Comparison of ENCODE assay signal across 35 cellular contexts in genomic region chr11:71404209-71404608, GRCh38. TPM values are rescaled to one million over a fixed set of nuclear protein-coding genes. Genes with fewer than 3 reads are reported as not detected.
DNase-seq lines count a peak whose midpoint lies in the region; ATAC-seq and TF ChIP-seq lines count a peak whose summit lies in the region.
"Had no signal": no experiment of that assay in that cellular context is flagged by ENCODE, and none has a peak within 500 bp of the region (broad histone marks: within the 10 kb centered on the region; RNA-seq: fewer than 3 reads in every experiment).

No MANE protein-coding gene starts in this region.

- H3K14ac ChIP-seq in neuronal stem cell (ENCODE audit: low read length) = no peak overlapping the region

- H3K4me1 ChIP-seq in HEK293 (ENCODE audit: control insufficient read depth, insufficient read depth, low read length) = no peaks in the 10 kb centered on the region
- peaks cover 0 to 2% of the 10 kb centered on the region in 2 donors for H3K4me1 ChIP-seq in neuronal stem cell (ENCODE audit: control insufficient read depth in 2 of 2, insufficient read depth in 1 of 2, low read depth in 1 of 2, low read length in 2 of 2)
- no peaks in the 10 kb centered on the region for H3K4me1 ChIP-seq in tibial nerve
- H3K4me1 ChIP-seq in left ventricle myocardium inferior = no peaks in the 10 kb centered on the region
- H3K4me1 ChIP-seq: A549, BE2C, Caco-2 had no signal

- DNase-seq in Jurkat, Clone E6-1 (ENCODE audit: low read depth, low spot score) = peak; percentile 55
- no peak for DNase-seq in endothelial cell (ENCODE audit: low spot score)
- no peak for DNase-seq in neuronal stem cell (ENCODE audit: low spot score)
- no peak for DNase-seq in tibial nerve (ENCODE audit: low spot score in 2 of 2)
- DNase-seq in left ventricle myocardium inferior = no peak
- DNase-seq in activated CD4-positive, alpha-beta memory T cell treated with anti-CD3 and anti-CD28 coated beads for 36 hours = no peak
- DNase-seq: 8988T; ACHN; AML-193; BE2C; C1 segment of cervical spinal cord; Caco-2; Calu3; CD4-positive, alpha-beta memory T cell; CD4-positive, alpha-beta T cell; CD4-positive, CD25-positive, alpha-beta regulatory T cell; CD8-positive, alpha-beta memory T cell; CD8-positive, alpha-beta T cell; COR-L47; DMS 273 treated with DMSO at 0.1 percent for 48 hours; DMS153; DMS53; DMS79; DMS79 treated with DMSO at 0.1 percent for 48 hours; DND-41; EL had no signal

- WGBS in neuronal stem cell (ENCODE audit: extremely low coverage in 2 of 2, insufficient read length in 2 of 2, insufficient replicate concordance in 1 of 2), 2 donors = no CpG with 5 or more reads among the region's 8 CpGs
- WGBS in tibial nerve, 2 donors = 74 to 78% methylated on average over 8 of the region's 8 CpGs

- no peak for TF ChIP-seq POLR2A in tibial nerve (IDR thresholded peaks at IDR 0.05)

- no peak for ATAC-seq in HG03571 (IDR thresholded peaks at IDR 0.05; ENCODE audit: unreplicated experiment)
- ATAC-seq: A549; CD8-positive, alpha-beta T cell had no signal

- H3K9me3 ChIP-seq in HEK293 (ENCODE audit: control insufficient read depth, insufficient read depth, low read depth, low read length) = no peaks in the 10 kb centered on the region
- peaks cover 0 to 6% of the 10 kb centered on the region in 2 donors for H3K9me3 ChIP-seq in neuronal stem cell (replicated peaks in 1 of 2; ENCODE audit: control insufficient read depth in 2 of 2, insufficient read depth in 1 of 2, low read depth in 1 of 2, low read length in 2 of 2)
- no peaks in the 10 kb centered on the region for H3K9me3 ChIP-seq in tibial nerve
- H3K9me3 ChIP-seq in left ventricle myocardium inferior (replicated peaks) = no peaks in the 10 kb centered on the region
- H3K9me3 ChIP-seq: BE2C, Caco-2 had no signal

- TF ChIP-seq EP300 in tibial nerve (IDR thresholded peaks at IDR 0.05) = no peak

- H3K36me3 ChIP-seq in HEK293 (ENCODE audit: control insufficient read depth in 2 of 2, insufficient read depth in 1 of 2, low read length in 2 of 2) (no peaks in the 10 kb centered on the region), neuronal stem cell (replicated peaks in 1 of 2; ENCODE audit: control insufficient read depth in 2 of 2, insufficient read depth in 2 of 2, low read length in 2 of 2) (no peaks in the 10 kb centered on the region), tibial nerve (no peaks in the 10 kb centered on the region), left ventricle myocardium inferior (no peaks in the 10 kb centered on the region)
- H3K36me3 ChIP-seq: BE2C; BLaER1; BLaER1 treated with 17β-estradiol and CSF1 and Interleukin-3, amounts not matched to agents 10 nM and 100 nM had no signal

- H4K91ac ChIP-seq in neuronal stem cell (ENCODE audit: low read depth, low read length, poor library complexity) = no peak overlapping the region

- peaks cover 0 to 5% (median 0%) of the 10 kb centered on the region in 3 experiments for H3K27me3 ChIP-seq in neuronal stem cell (ENCODE audit: control insufficient read depth in 3 of 3, insufficient read depth in 3 of 3, low read depth in 1 of 3, low read length in 3 of 3)
- no peaks in the 10 kb centered on the region for H3K27me3 ChIP-seq in tibial nerve
- peaks cover 55% of the 10 kb centered on the region for H3K27me3 ChIP-seq in left ventricle myocardium inferior (ENCODE audit: low read depth)
- H3K27me3 ChIP-seq: BE2C; BLaER1; BLaER1 treated with 17β-estradiol and CSF1 and Interleukin-3, amounts not matched to agents 10 nM and 100 nM had no signal

- H3K27ac ChIP-seq in HEK293 (ENCODE audit: extremely low read depth, low read depth, low read length) = no peak overlapping the region
- no peak overlapping the region for H3K27ac ChIP-seq in neuronal stem cell (replicated peaks; ENCODE audit: low read length)
- no peak overlapping the region for H3K27ac ChIP-seq in tibial nerve
- H3K27ac ChIP-seq in left ventricle myocardium inferior (replicated peaks) = no peak overlapping the region
- H3K27ac ChIP-seq: 22Rv1; A549; BLaER1; BLaER1 treated with 17β-estradiol and CSF1 and Interleukin-3, amounts not matched to agents 10 nM and 100 nM; C4-2B had no signal

- H3K23ac ChIP-seq in neuronal stem cell (ENCODE audit: low read depth, low read length, poor library complexity) = no peak overlapping the region

- intact Hi-C loops in left ventricle myocardium inferior (cut with micrococcal nuclease) = no loop called here
- intact Hi-C loops in activated CD4-positive, alpha-beta memory T cell treated with anti-CD3 and anti-CD28 coated beads for 36 hours (cut with micrococcal nuclease) = no loop called here

- H3K4ac ChIP-seq in neuronal stem cell (ENCODE audit: low read length) = no peak overlapping the region

- CTCF ChIA-PET in HEK293 (lab: Yijun Ruan, JAX) = interaction anchor here (0.7 kb wide), 1 partner anchor 22 kb away, joined by 4 read pairs; no protein-coding TSS in a partner anchor
- CTCF ChIA-PET in activated CD4-positive, alpha-beta memory T cell treated with anti-CD3 and anti-CD28 coated beads for 36 hours (lab: Charles Lee) = no interaction called here

- H4K8ac ChIP-seq in neuronal stem cell (ENCODE audit: low read depth, low read length) = no peak overlapping the region

- H3K4me3 Mint-ChIP-seq in endothelial cell (ENCODE audit: unreplicated experiment) = peak overlapping the region; percentile 67
- no peak overlapping the region for H3K4me3 Mint-ChIP-seq in activated CD4-positive, alpha-beta memory T cell treated with anti-CD3 and anti-CD28 coated beads for 36 hours
- H3K4me3 Mint-ChIP-seq: B cell; CD14-positive monocyte; CD4-positive, alpha-beta memory T cell; CD4-positive, alpha-beta T cell; CD4-positive, CD25-positive, alpha-beta regulatory T cell; CD8-positive, alpha-beta memory T cell; CD8-positive, alpha-beta T cell had no signal

- no peak overlapping the region for H2AK5ac ChIP-seq in neuronal stem cell (ENCODE audit: low read depth, low read length)

- POLR2A ChIA-PET in HEK293 (lab: Yijun Ruan, JAX) = no interaction called here
- POLR2A ChIA-PET in activated CD4-positive, alpha-beta memory T cell treated with anti-CD3 and anti-CD28 coated beads for 36 hours (lab: Charles Lee) = no interaction called here

- H2BK12ac ChIP-seq in neuronal stem cell (ENCODE audit: low read length) = no peak overlapping the region

- no peak overlapping the region for H2BK5ac ChIP-seq in neuronal stem cell (ENCODE audit: low read length)

- no peaks in the 10 kb centered on the region for H3K9me3 Mint-ChIP-seq in endothelial cell (ENCODE audit: unreplicated experiment)
- no peaks in the 10 kb centered on the region for H3K9me3 Mint-ChIP-seq in activated CD4-positive, alpha-beta memory T cell treated with anti-CD3 and anti-CD28 coated beads for 36 hours
- H3K9me3 Mint-ChIP-seq: CD8-positive, alpha-beta T cell had no signal

- H3K4me1 Mint-ChIP-seq in endothelial cell (ENCODE audit: unreplicated experiment) = no peaks in the 10 kb centered on the region
- no peaks in the 10 kb centered on the region for H3K4me1 Mint-ChIP-seq in activated CD4-positive, alpha-beta memory T cell treated with anti-CD3 and anti-CD28 coated beads for 36 hours (ENCODE audit: low read depth)
- H3K4me1 Mint-ChIP-seq: CD14-positive monocyte; CD4-positive, alpha-beta memory T cell; CD4-positive, CD25-positive, alpha-beta regulatory T cell; CD8-positive, alpha-beta memory T cell had no signal

- H3K36me3 Mint-ChIP-seq in endothelial cell (ENCODE audit: low read depth, unreplicated experiment) = peaks cover 13% of the 10 kb centered on the region
- no peaks in the 10 kb centered on the region for H3K36me3 Mint-ChIP-seq in activated CD4-positive, alpha-beta memory T cell treated with anti-CD3 and anti-CD28 coated beads for 36 hours
- H3K36me3 Mint-ChIP-seq: CD14-positive monocyte; CD4-positive, alpha-beta memory T cell; CD4-positive, CD25-positive, alpha-beta regulatory T cell; CD8-positive, alpha-beta memory T cell; CD8-positive, alpha-beta T cell had no signal

- no peak overlapping the region for H3K4me2 ChIP-seq in neuronal stem cell (ENCODE audit: insufficient read depth, low read length, poor library complexity, severe bottlenecking)
- H3K4me2 ChIP-seq: A549; BLaER1; BLaER1 treated with 17β-estradiol and CSF1 and Interleukin-3, amounts not matched to agents 10 nM and 100 nM had no signal

- peak overlapping the region; percentile 30 for H3K18ac ChIP-seq in neuronal stem cell (ENCODE audit: low read length)

- peaks cover 3% of the 10 kb centered on the region for H3K79me1 ChIP-seq in neuronal stem cell (ENCODE audit: low read depth, low read length)

- TF ChIP-seq CTCF in HEK293 (tag by site-specific recombination; IDR thresholded peaks at IDR 0.05) (no peak), endothelial cell (IDR thresholded peaks at IDR 0.05; ENCODE audit: unreplicated experiment) (no peak), tibial nerve (IDR thresholded peaks at IDR 0.05) (no peak), left ventricle myocardium inferior (IDR thresholded peaks at IDR 0.05; ENCODE audit: borderline replicate concordance) (no peak)

- no peak overlapping the region for H2AFZ ChIP-seq in neuronal stem cell (ENCODE audit: low read length)

- H3K9ac ChIP-seq in neuronal stem cell (ENCODE audit: low read depth, low read length, poor library complexity) = no peak overlapping the region
- H3K9ac ChIP-seq: BLaER1; BLaER1 treated with 17β-estradiol and CSF1 and Interleukin-3, amounts not matched to agents 10 nM and 100 nM had no signal

- peaks cover 1% of the 10 kb centered on the region for H3K27me3 Mint-ChIP-seq in endothelial cell (ENCODE audit: unreplicated experiment)
- H3K27me3 Mint-ChIP-seq in activated CD4-positive, alpha-beta memory T cell treated with anti-CD3 and anti-CD28 coated beads for 36 hours = no peaks in the 10 kb centered on the region
- H3K27me3 Mint-ChIP-seq: CD4-positive, alpha-beta T cell; CD4-positive, CD25-positive, alpha-beta regulatory T cell had no signal

- H3K4me3 ChIP-seq in HEK293 (ENCODE audit: low read depth, low read length) (no peak overlapping the region), neuronal stem cell (ENCODE audit: low read length in 2 of 2) (no peak overlapping the region), tibial nerve (no peak overlapping the region), left ventricle myocardium inferior (no peak overlapping the region)
- H3K4me3 ChIP-seq in Jurkat, Clone E6-1 (ENCODE audit: low read length) = no peak overlapping the region
- H3K4me3 ChIP-seq: A549; BLaER1; BLaER1 treated with 17β-estradiol and CSF1 and Interleukin-3, amounts not matched to agents 10 nM and 100 nM had no signal

- no peak overlapping the region for H2BK120ac ChIP-seq in neuronal stem cell (ENCODE audit: low read depth, low read length)

- no peak overlapping the region for H3K27ac Mint-ChIP-seq in endothelial cell (ENCODE audit: unreplicated experiment)
- H3K27ac Mint-ChIP-seq in activated CD4-positive, alpha-beta memory T cell treated with anti-CD3 and anti-CD28 coated beads for 36 hours = no peak overlapping the region
- H3K27ac Mint-ChIP-seq: B cell; CD14-positive monocyte; CD4-positive, alpha-beta memory T cell; CD4-positive, alpha-beta T cell; CD4-positive, CD25-positive, alpha-beta regulatory T cell; CD8-positive, alpha-beta T cell had no signal

- no peak overlapping the region for H2BK15ac ChIP-seq in neuronal stem cell (ENCODE audit: low read length)

RNA-seq across cellular contexts. Expression of gene DHCR7, which starts 44.0 kb away (rescaled TPM):
- polyA plus RNA-seq in Jurkat, Clone E6-1 (2012; ENCODE audit: insufficient read depth, insufficient read length) = 84.4 TPM
- total RNA-seq in endothelial cell (ENCODE audit: unreplicated experiment) (130 TPM), tibial nerve (10 to 100 TPM; 10.3 to 17.3 (median 14.8) TPM), left ventricle myocardium inferior (39.1 TPM)
- polyA plus RNA-seq in neuronal stem cell (2013, experiment 1 of 2) = 138 TPM
- polyA plus RNA-seq in neuronal stem cell (2013, experiment 2 of 2) = 140 TPM
- total RNA-seq in activated CD4-positive, alpha-beta memory T cell treated with anti-CD3 and anti-CD28 coated beads for 36 hours = 10 to 100 TPM; 61.4 to 63.5 TPM

RNA-seq across cellular contexts. Expression of gene NADSYN1, which starts 48.8 kb away (rescaled TPM):
- 47.8 TPM for polyA plus RNA-seq in Jurkat, Clone E6-1 (2012; ENCODE audit: insufficient read depth, insufficient read length)
- total RNA-seq in endothelial cell (ENCODE audit: unreplicated experiment) (69.0 TPM), tibial nerve (10 to 100 TPM; 54.2 to 85.9 (median 70.0) TPM), left ventricle myocardium inferior (17.5 TPM)
- 16.3 TPM for polyA plus RNA-seq in neuronal stem cell (2013, experiment 1 of 2)
- 16.8 TPM for polyA plus RNA-seq in neuronal stem cell (2013, experiment 2 of 2)
- total RNA-seq in activated CD4-positive, alpha-beta memory T cell treated with anti-CD3 and anti-CD28 coated beads for 36 hours = 10 to 100 TPM; 85.0 to 91.9 TPM
